ENCODE assay signal across 21 cellular contexts in genomic region chr10:35160743-35161142, GRCh38. TPM values are rescaled to one million over a fixed set of nuclear protein-coding genes. Genes with fewer than 3 reads are reported as not detected.
DNase-seq lines count a peak whose midpoint lies in the region; ATAC-seq and TF ChIP-seq lines count a peak whose summit lies in the region.
"Had no signal": no experiment of that assay in that cellular context is flagged by ENCODE, and none has a peak within 500 bp of the region (broad histone marks: within the 10 kb centered on the region; RNA-seq: fewer than 3 reads in every experiment).

No MANE protein-coding gene starts in this region.

- BruUV-seq in PC-3 (replicated peaks; lab: Mats Ljungman, UMichigan) = no TSS peak

- ATAC-seq in PC-3 (peak; percentile 98), foreskin keratinocyte (peak; percentile 34)

- H3F3A ChIP-seq in PC-3 (ENCODE audit: low read length, unreplicated experiment) = no peaks in the 10 kb centered on the region

- H3K27ac ChIP-seq in PC-3 (ENCODE audit: low read length) = no peak overlapping the region
- H3K27ac ChIP-seq in foreskin keratinocyte = no peak overlapping the region
- H3K27ac ChIP-seq in uterus = no peak overlapping the region
- H3K27ac ChIP-seq: BLaER1 had no signal

- H3K79me2 ChIP-seq in PC-3 (ENCODE audit: low read length) = no peaks in the 10 kb centered on the region

- no peak overlapping the region for H3K9ac ChIP-seq in PC-3 (ENCODE audit: low read length)
- H3K9ac ChIP-seq: BLaER1 had no signal

- H2AFZ ChIP-seq in PC-3 (ENCODE audit: low read length) = no peak overlapping the region

- no peaks in the 10 kb centered on the region for H3K9me2 ChIP-seq in PC-3 (replicated peaks; ENCODE audit: low read length)

- H3K9me3 ChIP-seq in PC-3 (ENCODE audit: low read length) (peaks cover 6% of the 10 kb centered on the region), uterus (no peaks in the 10 kb centered on the region)
- H3K9me3 ChIP-seq: BE2C had no signal

- TF ChIP-seq CTCF in PC-3 (conservative IDR thresholded peaks at IDR 0.05; ENCODE audit: low read depth, low read length) (no peak), foreskin keratinocyte (conservative IDR thresholded peaks at IDR 0.05) (no peak), uterus (IDR thresholded peaks at IDR 0.05) (no peak)

- POLR2A ChIA-PET in PC-3 (lab: Charles Lee; ENCODE audit: unreplicated experiment) = no interaction called here

- no peaks in the 10 kb centered on the region for H4K20me1 ChIP-seq in PC-3 (ENCODE audit: low read length)
- H4K20me1 ChIP-seq: BLaER1 had no signal

- peak; percentile 31 for DNase-seq in ELR (ENCODE audit: low read depth)
- DNase-seq in PC-3 = peak; percentile 53
- DNase-seq in foreskin keratinocyte = no peak
- DNase-seq in NOMO-1 (lab: John Stamatoyannopoulos, UW; ENCODE audit: unreplicated experiment in 2 of 2) = no peak
- DNase-seq in uterus = no peak
- DNase-seq: 8988T; ACHN; BE2C; C1 segment of cervical spinal cord; CD4-positive, alpha-beta memory T cell; CD4-positive, CD25-positive, alpha-beta regulatory T cell; CD8-positive, alpha-beta memory T cell; COR-L47; DMS 273 treated with DMSO at 0.1 percent for 48 hours; DMS153; DMS53; DMS79; DND-41; EL; GF-D8 had no signal

- CTCF ChIA-PET in PC-3 (lab: Charles Lee) = interaction anchor here (0.7 to 1.5 kb wide), 2 partner anchors 17 to 35 kb away, joined by 5 to 6 read pairs; no protein-coding TSS in a partner anchor

- intact Hi-C loops in PC-3 (cut with micrococcal nuclease) = no loop called here
- intact Hi-C loops in uterus (cut with DNase I; ENCODE audit: low total_unique reads) = no loop called here

- no peak for TF ChIP-seq POLR2A in uterus (IDR thresholded peaks at IDR 0.05)

- H3K4me1 ChIP-seq in PC-3 (ENCODE audit: insufficient read depth, low read length) = no peaks in the 10 kb centered on the region
- H3K4me1 ChIP-seq in foreskin keratinocyte = no peaks in the 10 kb centered on the region
- H3K4me1 ChIP-seq in uterus = no peaks in the 10 kb centered on the region
- H3K4me1 ChIP-seq: BE2C had no signal

- no peaks in the 10 kb centered on the region for H3K27me3 ChIP-seq in PC-3 (ENCODE audit: low read length)
- H3K27me3 ChIP-seq in foreskin keratinocyte = no peaks in the 10 kb centered on the region
- H3K27me3 ChIP-seq in uterus = no peaks in the 10 kb centered on the region
- H3K27me3 ChIP-seq: BE2C, BLaER1 had no signal

- H3K36me3 ChIP-seq in PC-3 (ENCODE audit: low read depth, low read length) (peaks cover 7% of the 10 kb centered on the region), uterus (no peaks in the 10 kb centered on the region)
- H3K36me3 ChIP-seq: BE2C had no signal

- H3K4me2 ChIP-seq in PC-3 (ENCODE audit: low read length) = no peak overlapping the region
- H3K4me2 ChIP-seq: BLaER1 had no signal

- no peak overlapping the region for H3K4me3 ChIP-seq in PC-3 (ENCODE audit: low read length)
- no peak overlapping the region for H3K4me3 ChIP-seq in uterus
- H3K4me3 ChIP-seq: BLaER1 had no signal

RNA-seq across cellular contexts. Expression of gene CREM, which starts 34.1 kb away (rescaled TPM):
- 150 and 195 TPM in 2 replicates for total RNA-seq in PC-3 (2014; rRNA removed)
- 17.4 and 18.0 TPM in 2 replicates for total RNA-seq in foreskin keratinocyte
- polyA plus RNA-seq in foreskin keratinocyte = 14.0 and 17.9 TPM in 2 replicates
- 100 to 1,000 TPM in 1 of 4 donors, 10 to 100 TPM in 3; 35.3 to 183 (median 57.0) TPM for total RNA-seq in uterus

Comparison
In these comparisons a context has a peak if more than half of its experiments do, and no peak if none do; other contexts are left out.
1. DNase-seq: peak in ELR (single experiment) and PC-3 (single experiment); none in foreskin keratinocyte (0 of 2), NOMO-1 (0 of 2) and uterus (0 of 2).